In the genomic region with DNA sequence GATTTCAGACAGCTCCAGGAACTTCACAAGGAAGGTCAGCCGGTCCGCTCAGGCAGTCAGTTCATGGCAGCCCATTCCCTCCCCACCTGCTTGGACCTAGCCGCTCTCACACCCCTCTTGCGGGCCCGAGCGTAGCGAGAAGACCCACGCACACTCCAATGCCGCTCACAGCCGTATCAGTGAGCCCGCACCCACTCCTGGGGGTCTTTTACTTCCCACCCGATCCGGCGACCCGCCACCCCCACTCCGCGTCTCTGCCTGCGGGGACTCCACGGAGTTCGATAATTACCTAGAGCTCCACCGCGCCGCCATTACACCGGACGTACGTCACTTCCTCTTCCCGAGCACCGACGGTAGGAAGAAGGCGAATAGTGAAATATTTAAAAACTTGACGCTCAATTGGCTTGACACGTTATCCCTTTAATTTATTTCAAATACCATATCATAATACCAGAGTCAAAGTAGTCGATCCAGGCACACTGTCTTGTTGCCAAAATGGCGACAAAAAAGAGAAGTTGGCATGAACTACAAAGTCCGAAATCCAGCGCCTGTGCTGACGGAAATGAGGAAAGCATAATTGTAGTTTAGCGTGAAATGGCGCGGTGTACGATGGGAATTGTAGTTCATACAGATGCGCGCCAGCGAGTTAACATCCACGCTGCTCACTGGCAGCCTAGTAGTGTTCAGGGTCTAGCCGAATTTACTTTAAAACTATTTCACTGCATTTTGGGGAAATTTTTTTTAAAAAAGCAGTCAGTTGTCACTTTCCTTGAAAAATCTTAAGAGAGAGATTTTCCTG, we compare ENCODE assay signal across 8 cellular contexts. TPM values are rescaled to one million over a fixed set of nuclear protein-coding genes. Genes with fewer than 3 reads are reported as not detected.
DNase-seq lines count a peak whose midpoint lies in the region; ATAC-seq and TF ChIP-seq lines count a peak whose summit lies in the region.

A gene (minus strand): TSS at position 517 of the 799 bp plus-strand sequence. CDS start 13,956 bp downstream, outside the sequence.

- H3K27me3 ChIP-seq in mucosa of rectum (ENCODE audit: control insufficient read depth in 2 of 2, insufficient read depth in 2 of 2, low read length in 2 of 2): no peaks in the 10 kb centered on the region

- H3K36me3 ChIP-seq in mucosa of rectum (ENCODE audit: control insufficient read depth in 2 of 2, insufficient read depth in 2 of 2, low read length in 2 of 2): no peaks in the 10 kb centered on the region

- DNase-seq in DMS153 treated with DMSO at 0.1 percent for 48 hours (lab: John Stamatoyannopoulos, UW; ENCODE audit: unreplicated experiment): peak; percentile 94
- peak; percentile 95 for DNase-seq in KBM-7
- DNase-seq in activated T-cell treated with anti-CD3 and anti-CD28 coated beads, Interleukin-2, amount 50 U/mL, for 24 hours: peak; percentile 84
- peak; percentile 94 to 96 for DNase-seq in erythroblast (lab: John Stamatoyannopoulos, UW)
- peak; percentile 84 for DNase-seq in stimulated activated CD8-positive, alpha-beta memory T cell treated with anti-CD3 and anti-CD28 coated beads, Interleukin-4, amount 100 ng/mL, for 48 hours

- peak within 1 kb of the TSS; percentile 99 for H3K27ac Mint-ChIP-seq in activated T-cell treated with anti-CD3 and anti-CD28 coated beads, Interleukin-2, amount 50 U/mL, for 24 hours

- H3K4me1 Mint-ChIP-seq in activated T-cell treated with anti-CD3 and anti-CD28 coated beads, Interleukin-2, amount 50 U/mL, for 24 hours (ENCODE audit: low read depth): peaks cover 37% of the 10 kb centered on the region

- H3K27me3 Mint-ChIP-seq in activated T-cell treated with anti-CD3 and anti-CD28 coated beads, Interleukin-2, amount 50 U/mL, for 24 hours: no peaks in the 10 kb centered on the region

- peak within 1 kb of the TSS; percentile 86 to 89 for H3K27ac ChIP-seq in mucosa of rectum (ENCODE audit: low read depth in 2 of 2, low read length in 2 of 2)

- no peaks in the 10 kb centered on the region for H3K9me3 Mint-ChIP-seq in activated T-cell treated with anti-CD3 and anti-CD28 coated beads, Interleukin-2, amount 50 U/mL, for 24 hours

- in situ Hi-C loops in KBM-7 (cut with MboI; ENCODE audit: low pct_unique_long_range_greater_than_20kb, low sequenced_read_pairs): no loop called here

- ATAC-seq in GM21717 (IDR thresholded peaks at IDR 0.05; ENCODE audit: unreplicated experiment): peak; percentile 98

- TF ChIP-seq POLR2A in erythroblast (IDR thresholded peaks at IDR 0.05; ENCODE audit: low read length): peak; percentile 76

- H3K4me1 ChIP-seq in mucosa of rectum (ENCODE audit: control insufficient read depth in 2 of 2, insufficient read depth in 2 of 2, low read length in 2 of 2): peaks cover 7 to 12% of the 10 kb centered on the region in 2 donors

- no peaks in the 10 kb centered on the region for H3K9me3 ChIP-seq in mucosa of rectum (ENCODE audit: control insufficient read depth in 2 of 2, low read length in 2 of 2)

- peak within 1 kb of the TSS; percentile 95 to 99 for H3K4me3 ChIP-seq in mucosa of rectum (ENCODE audit: low read length in 2 of 2)

- peak within 1 kb of the TSS; percentile 89 for H3K4me3 Mint-ChIP-seq in activated T-cell treated with anti-CD3 and anti-CD28 coated beads, Interleukin-2, amount 50 U/mL, for 24 hours

- peaks cover 39% of the 10 kb centered on the region for H3K36me3 Mint-ChIP-seq in activated T-cell treated with anti-CD3 and anti-CD28 coated beads, Interleukin-2, amount 50 U/mL, for 24 hours (ENCODE audit: low read depth)

- H3K9ac ChIP-seq in mucosa of rectum (ENCODE audit: low read depth in 1 of 2, low read length in 2 of 2): peak within 1 kb of the TSS; percentile 79 to 94

TF ChIP-seq in PFSK-1, 5 proteins besides CTCF, POLR2A, EP300 and RAD21:
- TF ChIP-seq, protein P1, sequence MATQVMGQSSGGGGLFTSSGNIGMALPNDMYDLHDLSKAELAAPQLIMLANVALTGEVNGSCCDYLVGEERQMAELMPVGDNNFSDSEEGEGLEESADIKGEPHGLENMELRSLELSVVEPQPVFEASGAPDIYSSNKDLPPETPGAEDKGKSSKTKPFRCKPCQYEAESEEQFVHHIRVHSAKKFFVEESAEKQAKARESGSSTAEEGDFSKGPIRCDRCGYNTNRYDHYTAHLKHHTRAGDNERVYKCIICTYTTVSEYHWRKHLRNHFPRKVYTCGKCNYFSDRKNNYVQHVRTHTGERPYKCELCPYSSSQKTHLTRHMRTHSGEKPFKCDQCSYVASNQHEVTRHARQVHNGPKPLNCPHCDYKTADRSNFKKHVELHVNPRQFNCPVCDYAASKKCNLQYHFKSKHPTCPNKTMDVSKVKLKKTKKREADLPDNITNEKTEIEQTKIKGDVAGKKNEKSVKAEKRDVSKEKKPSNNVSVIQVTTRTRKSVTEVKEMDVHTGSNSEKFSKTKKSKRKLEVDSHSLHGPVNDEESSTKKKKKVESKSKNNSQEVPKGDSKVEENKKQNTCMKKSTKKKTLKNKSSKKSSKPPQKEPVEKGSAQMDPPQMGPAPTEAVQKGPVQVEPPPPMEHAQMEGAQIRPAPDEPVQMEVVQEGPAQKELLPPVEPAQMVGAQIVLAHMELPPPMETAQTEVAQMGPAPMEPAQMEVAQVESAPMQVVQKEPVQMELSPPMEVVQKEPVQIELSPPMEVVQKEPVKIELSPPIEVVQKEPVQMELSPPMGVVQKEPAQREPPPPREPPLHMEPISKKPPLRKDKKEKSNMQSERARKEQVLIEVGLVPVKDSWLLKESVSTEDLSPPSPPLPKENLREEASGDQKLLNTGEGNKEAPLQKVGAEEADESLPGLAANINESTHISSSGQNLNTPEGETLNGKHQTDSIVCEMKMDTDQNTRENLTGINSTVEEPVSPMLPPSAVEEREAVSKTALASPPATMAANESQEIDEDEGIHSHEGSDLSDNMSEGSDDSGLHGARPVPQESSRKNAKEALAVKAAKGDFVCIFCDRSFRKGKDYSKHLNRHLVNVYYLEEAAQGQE (IDR thresholded peaks at IDR 0.05; ENCODE audit: insufficient read depth in 1 of 2, low read depth in 2 of 2, low read length in 2 of 2): no peak
- TF ChIP-seq POLR2AphosphoS5 (IDR thresholded peaks at IDR 0.05; ENCODE audit: low read depth, low read length) (peak; percentile 58; the same call in 1 of the 2 replicates), TAF1 (IDR thresholded peaks at IDR 0.05; ENCODE audit: borderline replicate concordance, insufficient read depth, low read length) (peak; percentile 48; the same call in 1 of the 2 replicates)

RNA-seq across cellular contexts. Expression of the gene that starts here (rescaled TPM):
- polyA plus RNA-seq in PFSK-1 (2012; ENCODE audit: insufficient read length, low read depth): 7.5 TPM

Comparison
In these comparisons a context has a peak if more than half of its experiments do, and no peak if none do; other contexts are left out.
1. Peak in every context shown above with its lines: DNase-seq, ATAC-seq, H3K4me3 ChIP-seq and H3K27ac ChIP-seq.